ENCODE assay signal across 9 cellular contexts in genomic region chr11:2445107-2445947, GRCh38. TPM values are rescaled to one million over a fixed set of nuclear protein-coding genes. Genes with fewer than 3 reads are reported as not detected.
A peak's percentile ranks its signal among the peaks of the same experiment; 100 is the strongest.
DNase-seq lines count a peak whose midpoint lies in the region; ATAC-seq, FAIRE-seq and TF ChIP-seq lines count a peak whose summit lies in the region.
"Had no signal": no experiment of that assay in that cellular context is flagged by ENCODE, and none has a peak within 500 bp of the region (broad histone marks: within the 10 kb centered on the region; RNA-seq: fewer than 3 reads in every experiment).

No MANE protein-coding gene starts in this region.

- peak overlapping the region in 3 of 8 donors; percentile 52 to 72 (median 56) for H3K27ac Mint-ChIP-seq in CD8-positive, alpha-beta memory T cell

- TF ChIP-seq CTCF in RWPE2 (IDR thresholded peaks at IDR 0.05; ENCODE audit: poor library complexity, severe bottlenecking), result no peak
- no peak for TF ChIP-seq CTCF in H1 (IDR thresholded peaks at IDR 0.05; ENCODE audit: control extremely low read depth in 1 of 3, insufficient read depth in 1 of 3, low read depth in 1 of 3, low read length in 3 of 3)
- no peak for TF ChIP-seq CTCF in osteoblast (IDR thresholded peaks at IDR 0.05; ENCODE audit: extremely low read depth, low read depth, low read length)

- peak overlapping the region; percentile 72; the same call in 1 of the 2 replicates for H2BK15ac ChIP-seq in H1 (ENCODE audit: low read length)

- no peak overlapping the region for H3K27ac ChIP-seq in CD8-positive, alpha-beta memory T cell (ENCODE audit: low read depth, low read length)
- H3K27ac ChIP-seq in RWPE2 (ENCODE audit: poor library complexity, severe bottlenecking) (no peak overlapping the region), H1 (ENCODE audit: low read depth, low read length) (no peak overlapping the region), osteoblast (ENCODE audit: low read depth, low read length) (no peak overlapping the region)

- POLR2A ChIA-PET in CD8-positive, alpha-beta memory T cell (lab: Charles Lee), result no interaction called here
- POLR2A ChIA-PET in H1 (lab: Charles Lee; ENCODE audit: partially characterized antibody), result no interaction called here

- no peaks in the 10 kb centered on the region for H3K27me3 ChIP-seq in CD8-positive, alpha-beta memory T cell (ENCODE audit: insufficient read depth, low read length, poor library complexity, severe bottlenecking)
- H3K27me3 ChIP-seq in RWPE2 (ENCODE audit: insufficient read depth, poor library complexity, severe bottlenecking) (peaks cover 27% of the 10 kb centered on the region), H1 (replicated peaks in 1 of 4; ENCODE audit: control insufficient read depth in 3 of 4, extremely low read depth in 1 of 4, insufficient read depth in 3 of 4, low read length in 3 of 4) (peaks cover 25 to 81% (median 63%) of the 10 kb centered on the region in 4 experiments), osteoblast (ENCODE audit: insufficient read depth, low read length) (peaks cover 25% of the 10 kb centered on the region)

- TF ChIP-seq POLR2A in H1 (IDR thresholded peaks at IDR 0.05; ENCODE audit: control extremely low read depth in 1 of 2, low read depth in 2 of 2, low read length in 2 of 2), result no peak

- H3K79me1 ChIP-seq in H1 (ENCODE audit: low read depth, low read length), result no peaks in the 10 kb centered on the region

- H4K91ac ChIP-seq in H1 (replicated peaks; ENCODE audit: insufficient read length, low read length), result no peak overlapping the region

- no peak overlapping the region for H4K5ac ChIP-seq in H1 (ENCODE audit: insufficient read length, low read depth, low read length)

- no peak overlapping the region for H2BK20ac ChIP-seq in H1 (ENCODE audit: low read length)

- FAIRE-seq in H1 (lab: Jason Lieb, UNC), result no peak

- H3K56ac ChIP-seq in H1 (replicated peaks; ENCODE audit: insufficient read length, low read depth, low read length), result no peak overlapping the region

- no peak overlapping the region for H3K14ac ChIP-seq in H1 (ENCODE audit: insufficient read length)

- peaks cover 56% of the 10 kb centered on the region for H3K4me1 ChIP-seq in CD8-positive, alpha-beta memory T cell (ENCODE audit: insufficient read depth, low read length)
- H3K4me1 ChIP-seq in RWPE2 (ENCODE audit: insufficient read depth, poor library complexity, severe bottlenecking) (no peaks in the 10 kb centered on the region), H1 (replicated peaks in 1 of 4; ENCODE audit: control insufficient read depth in 3 of 4, insufficient read depth in 4 of 4, low read length in 3 of 4) (peaks cover 0 to 3% (median 3%) of the 10 kb centered on the region in 4 experiments; a peak in 2 of 7 replicates), osteoblast (ENCODE audit: insufficient read depth, low read length) (no peaks in the 10 kb centered on the region)

- no peaks in the 10 kb centered on the region for H3K36me3 ChIP-seq in CD8-positive, alpha-beta memory T cell (ENCODE audit: insufficient read depth, low read length)
- H3K36me3 ChIP-seq in RWPE2 (ENCODE audit: low read depth) (no peaks in the 10 kb centered on the region), H1 (ENCODE audit: control insufficient read depth in 2 of 4, insufficient read depth in 4 of 4, low read length in 3 of 4) (no peaks in the 10 kb centered on the region), osteoblast (ENCODE audit: insufficient read depth, low read length) (no peaks in the 10 kb centered on the region)

- peak overlapping the region; percentile 35; the same call in 1 of the 2 replicates for H4K8ac ChIP-seq in H1 (ENCODE audit: extremely low read depth, insufficient read depth, low read length)

- no peak overlapping the region for H2BK12ac ChIP-seq in H1 (ENCODE audit: low read depth, low read length)

- no peak for TF ChIP-seq EP300 in H1 (IDR thresholded peaks at IDR 0.05; ENCODE audit: borderline replicate concordance in 1 of 2, low read depth in 2 of 2, low read length in 2 of 2)

- WGBS in H1 (ENCODE audit: extremely low coverage in 1 of 2, insufficient coverage in 1 of 2, insufficient read length in 1 of 2, insufficient replicate concordance in 2 of 2, low coverage in 1 of 2, low lambda C conversion rate in 2 of 2, missing lambda C conversion rate in 1 of 2), 2 experiments, result 20% methylated on average over 17 of the region's 80 CpGs; no CpG with 5 or more reads in 1 of the 2 experiments

- TF ChIP-seq RAD21 in H1 (IDR thresholded peaks at IDR 0.05 in 1 of 2, conservative IDR thresholded peaks at IDR 0.05 in 1 of 2; ENCODE audit: low read depth in 2 of 2, low read length in 2 of 2), result no peak

- H3K18ac ChIP-seq in H1 (ENCODE audit: extremely low read depth, low read length), result peak overlapping the region; percentile 19; the same call in 1 of the 2 replicates

- H3K23me2 ChIP-seq in H1 (ENCODE audit: low read depth, low read length), result peaks cover 7% of the 10 kb centered on the region; the same call in 1 of the 2 replicates

- no peak overlapping the region for H2BK5ac ChIP-seq in H1 (ENCODE audit: low read depth, low read length)

- peak overlapping the region in 2 of 4 experiments; percentile 23 to 58; a peak in 2 of 7 replicates for H3K9ac ChIP-seq in H1 (replicated peaks in 1 of 4; ENCODE audit: extremely low read depth in 1 of 4, low read depth in 3 of 4, low read length in 3 of 4)

- H3K9me3 Mint-ChIP-seq in CD8-positive, alpha-beta memory T cell, result no peaks in the 10 kb centered on the region

- no peaks in the 10 kb centered on the region for H3K36me3 Mint-ChIP-seq in CD8-positive, alpha-beta memory T cell

- no peaks in the 10 kb centered on the region for H3K9me3 ChIP-seq in CD8-positive, alpha-beta memory T cell (ENCODE audit: low read length)
- H3K9me3 ChIP-seq in RWPE2 (ENCODE audit: severe bottlenecking) (no peaks in the 10 kb centered on the region), H1 (ENCODE audit: insufficient read depth in 2 of 2, low read depth in 1 of 2, low read length in 1 of 2) (no peaks in the 10 kb centered on the region), osteoblast (ENCODE audit: low read depth, low read length) (no peaks in the 10 kb centered on the region)

- H3K23ac ChIP-seq in H1 (ENCODE audit: insufficient read length), result no peak overlapping the region

- H3K27me3 Mint-ChIP-seq in CD8-positive, alpha-beta memory T cell, result peaks cover 5 to 7% of the 10 kb centered on the region in 2 donors

- peaks cover 31 to 46% (median 33%) of the 10 kb centered on the region in 3 donors for H3K4me1 Mint-ChIP-seq in CD8-positive, alpha-beta memory T cell

- H2AFZ ChIP-seq in H1 (ENCODE audit: low read length), result peak overlapping the region; percentile 80; the same call in 1 of the 2 replicates
- H2AFZ ChIP-seq in osteoblast (ENCODE audit: low read length), result no peak overlapping the region

- H4K20me1 ChIP-seq in H1 (replicated peaks in 1 of 2; ENCODE audit: control insufficient read depth in 1 of 2, insufficient read depth in 2 of 2, low read length in 2 of 2) (peaks cover 2 to 3% of the 10 kb centered on the region in 2 experiments), osteoblast (ENCODE audit: insufficient read depth, low read length) (no peaks in the 10 kb centered on the region)

- H2AK5ac ChIP-seq in H1 (ENCODE audit: low read depth, low read length), result no peak overlapping the region

- H3K79me2 ChIP-seq in H1 (ENCODE audit: control insufficient read depth in 1 of 2, insufficient read depth in 2 of 2, low read length in 2 of 2) (no peaks in the 10 kb centered on the region), osteoblast (ENCODE audit: insufficient read depth, low read length) (no peaks in the 10 kb centered on the region)

- H3K4me2 ChIP-seq in H1 (ENCODE audit: insufficient read depth in 1 of 2, low read depth in 2 of 2, low read length in 2 of 2), result peak overlapping the region; percentile 87 to 91
- H3K4me2 ChIP-seq in osteoblast (ENCODE audit: insufficient read depth, low read length), result no peak overlapping the region

- H3K4me3 Mint-ChIP-seq in CD8-positive, alpha-beta memory T cell, result peak overlapping the region; percentile 84 to 93 (median 87)

- peak overlapping the region; percentile 25 for H3K4me3 ChIP-seq in CD8-positive, alpha-beta memory T cell (ENCODE audit: low read length)
- H3K4me3 ChIP-seq in RWPE2 (ENCODE audit: severe bottlenecking), result peak overlapping the region; percentile 46
- H3K4me3 ChIP-seq in H1 (ENCODE audit: extremely low read depth in 1 of 4, insufficient read depth in 2 of 4, low read depth in 3 of 4, low read length in 4 of 4), result peak overlapping the region; percentile 33 to 62 (median 54); a peak in 7 of 8 replicates
- no peak overlapping the region for H3K4me3 ChIP-seq in osteoblast (ENCODE audit: insufficient read depth, low read length)

- DNase-seq in CD8-positive, alpha-beta memory T cell, result peak in 2 of 5 donors; percentile 44 to 53
- DNase-seq in RWPE2 (ENCODE audit: low spot score) (peak; percentile 41), H1 (ENCODE audit: low read depth in 1 of 2, low spot score in 2 of 2) (no peak), osteoblast (ENCODE audit: insufficient read length, low spot score, missing footprints) (peak; percentile 90), cortex of kidney (lab: John Stamatoyannopoulos, UW) (no peak), NCI-H526 treated with DMSO at 0.1 percent for 48 hours (lab: John Stamatoyannopoulos, UW) (no peak)
- DNase-seq: NCI-H226 had no signal

- CTCF ChIA-PET in CD8-positive, alpha-beta memory T cell (lab: Charles Lee), result interaction anchor here (1.0 to 2.1 kb wide), 4 partner anchors 18 to 86 kb away, joined by 3 to 8 read pairs (median 4); no protein-coding TSS in a partner anchor
- CTCF ChIA-PET in H1 (lab: Charles Lee; ENCODE audit: partially characterized antibody), result interaction anchor here (0.6 to 1.5 kb wide), 7 partner anchors 20 to 289 kb away, joined by 3 to 5 read pairs (median 4); no protein-coding TSS in a partner anchor

- no peak overlapping the region for H3K4ac ChIP-seq in H1 (replicated peaks; ENCODE audit: insufficient read length, low read depth, low read length)

- H2BK120ac ChIP-seq in H1 (replicated peaks; ENCODE audit: low read depth, low read length), result no peak overlapping the region

- ATAC-seq in RWPE2 (ENCODE audit: low read depth) (no peak), HG03139 (IDR thresholded peaks at IDR 0.05; ENCODE audit: unreplicated experiment) (no peak), GM18861 (IDR thresholded peaks at IDR 0.05; ENCODE audit: unreplicated experiment) (no peak)

RNA-seq across cellular contexts. Expression of gene KCNQ1, which starts 0.5 kb away (rescaled TPM):
- 1 to 10 TPM; 2.6 to 3.4 TPM for total RNA-seq in CD8-positive, alpha-beta memory T cell
- 5.7 TPM for polyA plus RNA-seq in CD8-positive, alpha-beta memory T cell
- total RNA-seq in H1 (2021; fragmentation: NEBNext Ultra II Directional; extraction: Animal tissue kit (Norgen Biotek cat#: 25700)), result 2.0 and 2.4 TPM in 2 replicates
- 1.9 and 2.4 TPM in 2 replicates for polyA plus RNA-seq in H1 (2011; rRNA removed)
- polyA plus RNA-seq in H1 (2011; cell fraction: cytosol; rRNA removed), result 1.4 TPM
- 2.3 TPM for polyA plus RNA-seq in H1 (2011; cell fraction: nucleus; rRNA removed)
- polyA plus RNA-seq in H1 (2012, experiment 1 of 2), result 1.4 to 2.5 TPM (median 2.0 TPM) in 4 replicates
- polyA plus RNA-seq in H1 (2012, experiment 2 of 2), result 2.2 TPM
- polyA plus RNA-seq in H1 (2013, experiment 1 of 2), result 2.0 TPM
- polyA plus RNA-seq in H1 (2013, experiment 2 of 2), result 2.0 TPM
- polyA minus RNA-seq in H1 (2011; rRNA and poly(A)+ RNA removed), result 1.3 and 2.8 TPM in 2 replicates
- polyA minus RNA-seq in H1 (2011; cell fraction: cytosol; rRNA and poly(A)+ RNA removed), result 1.8 TPM
- polyA minus RNA-seq in H1 (2011; cell fraction: nucleus; rRNA and poly(A)+ RNA removed), result 6.1 TPM
- not detected in 2 replicates for total RNA-seq in osteoblast

RNA-seq across cellular contexts. Expression of gene TRPM5, which starts 1.0 kb away (rescaled TPM):
- not detected for total RNA-seq in CD8-positive, alpha-beta memory T cell
- not detected for polyA plus RNA-seq in CD8-positive, alpha-beta memory T cell
- total RNA-seq in H1 (2021; fragmentation: NEBNext Ultra II Directional; extraction: Animal tissue kit (Norgen Biotek cat#: 25700)), result 0.11 TPM in 1 of 2 replicates, not detected in the other
- polyA plus RNA-seq in H1 (2011; rRNA removed), result 0.02 and 0.05 TPM in 2 replicates
- 0.04 TPM for polyA plus RNA-seq in H1 (2011; cell fraction: cytosol; rRNA removed)
- 0.24 TPM for polyA plus RNA-seq in H1 (2011; cell fraction: nucleus; rRNA removed)
- polyA plus RNA-seq in H1 (2012, experiment 1 of 2), result 0.04 TPM in 1 of 4 replicates, not detected in the others
- not detected for polyA plus RNA-seq in H1 (2012, experiment 2 of 2)
- polyA plus RNA-seq in H1 (2013, experiment 1 of 2), result 0.02 TPM
- polyA plus RNA-seq in H1 (2013, experiment 2 of 2), result 0.02 TPM
- not detected in 2 replicates for polyA minus RNA-seq in H1 (2011; rRNA and poly(A)+ RNA removed)
- polyA minus RNA-seq in H1 (2011; cell fraction: cytosol; rRNA and poly(A)+ RNA removed), result not detected
- polyA minus RNA-seq in H1 (2011; cell fraction: nucleus; rRNA and poly(A)+ RNA removed), result not detected
- total RNA-seq in osteoblast, result under 0.01 TPM in 1 of 2 replicates, not detected in the other

RNA-seq across cellular contexts. Expression of gene TSSC4, which starts 44.8 kb away (rescaled TPM):
- total RNA-seq in CD8-positive, alpha-beta memory T cell, result 10 to 100 TPM; 79.6 to 84.1 TPM
- polyA plus RNA-seq in CD8-positive, alpha-beta memory T cell, result 85.6 TPM
- 39.3 and 44.3 TPM in 2 replicates for total RNA-seq in H1 (2021; fragmentation: NEBNext Ultra II Directional; extraction: Animal tissue kit (Norgen Biotek cat#: 25700))
- 34.0 and 49.6 TPM in 2 replicates for polyA plus RNA-seq in H1 (2011; rRNA removed)
- polyA plus RNA-seq in H1 (2011; cell fraction: cytosol; rRNA removed), result 36.2 TPM
- 40.4 TPM for polyA plus RNA-seq in H1 (2011; cell fraction: nucleus; rRNA removed)
- 25.9 to 42.8 TPM (median 40.6 TPM) in 4 replicates for polyA plus RNA-seq in H1 (2012, experiment 1 of 2)
- 24.6 TPM for polyA plus RNA-seq in H1 (2012, experiment 2 of 2)
- 53.6 TPM for polyA plus RNA-seq in H1 (2013, experiment 1 of 2)
- 49.6 TPM for polyA plus RNA-seq in H1 (2013, experiment 2 of 2)
- polyA minus RNA-seq in H1 (2011; rRNA and poly(A)+ RNA removed), result 16.0 and 16.2 TPM in 2 replicates
- polyA minus RNA-seq in H1 (2011; cell fraction: cytosol; rRNA and poly(A)+ RNA removed), result 19.6 TPM
- polyA minus RNA-seq in H1 (2011; cell fraction: nucleus; rRNA and poly(A)+ RNA removed), result 38.7 TPM
- 42.4 and 46.7 TPM in 2 replicates for total RNA-seq in osteoblast

Comparison
In these comparisons a context has a peak if more than half of its experiments do, and no peak if none do; other contexts are left out.
1. DNase-seq: peak in RWPE2 (single experiment) and osteoblast (single experiment); none in H1 (0 of 2), cortex of kidney (single experiment) and NCI-H526 treated with DMSO at 0.1 percent for 48 hours (single experiment).